19 cellular contexts compared by ENCODE assay signal in genomic region chr11:2095542-2095941, GRCh38. TPM values are rescaled to one million over a fixed set of nuclear protein-coding genes. Genes with fewer than 3 reads are reported as not detected.
"Had no signal": no experiment of that assay in that cellular context is flagged by ENCODE, and none has a peak within 500 bp of the region (broad histone marks: within the 10 kb centered on the region; RNA-seq: fewer than 3 reads in every experiment).

No MANE protein-coding gene starts in this region.

- FAIRE-seq: colon, endometrium, islet of Langerhans had no signal

- H3K36me3 Mint-ChIP-seq: naive thymus-derived CD4-positive, alpha-beta T cell; stimulated activated memory B cell treated with anti-CD40 and anti-IgM and Interleukin-4, amounts not matched to agents 10 μg/mL and 1 μg/mL and 100 μg/mL, for 72 hours had no signal

- H3K4me3 ChIP-seq: adrenal gland, cardiac muscle cell, gastroesophageal sphincter, heart right ventricle, ovary, tibial artery, uterus had no signal

- H3K4me1 Mint-ChIP-seq: stimulated activated memory B cell treated with anti-CD40 and anti-IgM and Interleukin-4, amounts not matched to agents 10 μg/mL and 1 μg/mL and 100 μg/mL, for 72 hours had no signal

- H3K4me1 ChIP-seq: adrenal gland had no signal

- H3K9me3 ChIP-seq: adrenal gland, gastroesophageal sphincter, heart right ventricle, ovary, tibial artery, uterus had no signal

- H3K4me3 Mint-ChIP-seq: activated T-helper 17 cell treated with anti-CD3 and anti-CD28 coated beads, Interleukin-2, amount 50 U/mL, for 72 hours; naive thymus-derived CD4-positive, alpha-beta T cell; stimulated activated memory B cell treated with anti-CD40 and anti-IgM and Interleukin-4, amounts not matched to agents 10 μg/mL and 1 μg/mL and 100 μg/mL, for 72 hours; T-helper 2 cell treated with Interferon-gamma antibody and Interleukin-4, amounts not matched to agents 5 μg/mL and 100 μg/mL, for 36 hours had no signal

- DNase-seq: activated CD4-positive, alpha-beta T cell treated with anti-CD3 and anti-CD28 coated beads, Interleukin-2, amount 50 U/mL, for 1 hour; activated naive CD4-positive, alpha-beta T cell treated with anti-CD3 and anti-CD28 coated beads, Interleukin-2, amount 50 U/mL, for 16 hours; adrenal gland; heart right ventricle; mammary epithelial cell; naive thymus-derived CD4-positive, alpha-beta T cell; stimulated activated CD4-positive, alpha-beta T cell treated with anti-CD3 and anti-CD28 coated beads, Interleukin-2, amount 100 ng/mL, for 48 hours; tibial artery; uterus had no signal

- H3K36me3 ChIP-seq: adrenal gland, cardiac muscle cell, gastroesophageal sphincter, heart right ventricle, ovary, tibial artery, uterus had no signal

- ATAC-seq: activated T-helper 17 cell treated with anti-CD3 and anti-CD28 coated beads, Interleukin-2, amount 50 U/mL, for 72 hours; gastroesophageal sphincter; heart right ventricle; naive thymus-derived CD4-positive, alpha-beta T cell; stimulated activated memory B cell treated with anti-CD40 and anti-IgM and Interleukin-4, amounts not matched to agents 10 μg/mL and 1 μg/mL and 100 μg/mL, for 72 hours had no signal

- H3K27ac ChIP-seq: adrenal gland, cardiac muscle cell, gastroesophageal sphincter, heart right ventricle, tibial artery, uterus had no signal

- H3K9me3 Mint-ChIP-seq: activated T-helper 17 cell treated with anti-CD3 and anti-CD28 coated beads, Interleukin-2, amount 50 U/mL, for 72 hours; naive thymus-derived CD4-positive, alpha-beta T cell; stimulated activated memory B cell treated with anti-CD40 and anti-IgM and Interleukin-4, amounts not matched to agents 10 μg/mL and 1 μg/mL and 100 μg/mL, for 72 hours; T-helper 2 cell treated with Interferon-gamma antibody and Interleukin-4, amounts not matched to agents 5 μg/mL and 100 μg/mL, for 36 hours had no signal

- H3K27me3 ChIP-seq: cardiac muscle cell, heart right ventricle, ovary, uterus had no signal

- H3K27ac Mint-ChIP-seq: activated T-helper 17 cell treated with anti-CD3 and anti-CD28 coated beads, Interleukin-2, amount 50 U/mL, for 72 hours; stimulated activated memory B cell treated with anti-CD40 and anti-IgM and Interleukin-4, amounts not matched to agents 10 μg/mL and 1 μg/mL and 100 μg/mL, for 72 hours; T-helper 2 cell treated with Interferon-gamma antibody and Interleukin-4, amounts not matched to agents 5 μg/mL and 100 μg/mL, for 36 hours had no signal

RNA-seq across cellular contexts. Expression of gene IGF2, which starts 43.6 kb away (rescaled TPM):
- total RNA-seq: mononuclear cell had no signal
- polyA plus RNA-seq: naive thymus-derived CD4-positive, alpha-beta T cell had no signal
